In genomic region chr17:38585056-38585804, GRCh38 we compare ENCODE assay signal across 1 cellular context.
TF ChIP-seq lines count a peak whose summit lies in the region.

No MANE protein-coding gene starts in this region.

TF ChIP-seq in HCT116, 20 proteins besides CTCF, POLR2A, EP300 and RAD21 (continued from another document):
- TF ChIP-seq REST (IDR thresholded peaks at IDR 0.05; ENCODE audit: low read depth), result no peak
